ENCODE assay signal across 8 cellular contexts in genomic region chr9:112174965-112175795, GRCh38. TPM values are rescaled to one million over a fixed set of nuclear protein-coding genes. Genes with fewer than 3 reads are reported as not detected.
DNase-seq lines count a peak whose midpoint lies in the region; ATAC-seq and TF ChIP-seq lines count a peak whose summit lies in the region.

SUSD1 (minus strand) TSS chr9:112175297; CDS start chr9:112175235, 62 bp downstream.

- no peaks in the 10 kb centered on the region for H3K9me3 Mint-ChIP-seq in stimulated activated naive B cell treated with anti-CD40 and anti-IgM and Interleukin-4, amounts not matched to agents 10 μg/mL and 1 μg/mL and 100 μg/mL, for 72 hours

- peak within 1 kb of the TSS; percentile 92 for H3K27ac Mint-ChIP-seq in stimulated activated naive B cell treated with anti-CD40 and anti-IgM and Interleukin-4, amounts not matched to agents 10 μg/mL and 1 μg/mL and 100 μg/mL, for 72 hours

- peak within 1 kb of the TSS; percentile 85 to 90 for H3K4me3 Mint-ChIP-seq in stimulated activated naive B cell treated with anti-CD40 and anti-IgM and Interleukin-4, amounts not matched to agents 10 μg/mL and 1 μg/mL and 100 μg/mL, for 72 hours

- peak within 1 kb of the TSS; percentile 44 for H3K27ac ChIP-seq in DND-41 (ENCODE audit: low read length)

- H3K36me3 ChIP-seq in DND-41 (ENCODE audit: insufficient read depth, low read length), result no peaks in the 10 kb centered on the region

- TF ChIP-seq CTCF in DND-41 (IDR thresholded peaks at IDR 0.05; ENCODE audit: borderline replicate concordance, extremely low read depth, low read length, poor library complexity, severe bottlenecking), result no peak

- H3K4me1 Mint-ChIP-seq in stimulated activated naive B cell treated with anti-CD40 and anti-IgM and Interleukin-4, amounts not matched to agents 10 μg/mL and 1 μg/mL and 100 μg/mL, for 72 hours, result peaks cover 29 to 30% of the 10 kb centered on the region in 2 donors

- H3K9me3 ChIP-seq in DND-41 (ENCODE audit: insufficient read depth, low read length, severe bottlenecking), result no peaks in the 10 kb centered on the region

- peak within 1 kb of the TSS; percentile 69 for H2AFZ ChIP-seq in DND-41 (ENCODE audit: low read depth, low read length)

- H4K20me1 ChIP-seq in DND-41 (ENCODE audit: insufficient read depth, low read length), result no peaks in the 10 kb centered on the region

- no peaks in the 10 kb centered on the region for H3K27me3 Mint-ChIP-seq in stimulated activated naive B cell treated with anti-CD40 and anti-IgM and Interleukin-4, amounts not matched to agents 10 μg/mL and 1 μg/mL and 100 μg/mL, for 72 hours

- ATAC-seq in DND-41 (ENCODE audit: insufficient read depth, low read depth) (peak; percentile 64), GM19372 (IDR thresholded peaks at IDR 0.05; ENCODE audit: low read depth, unreplicated experiment) (peak; percentile 50), HG03432 (IDR thresholded peaks at IDR 0.05; ENCODE audit: unreplicated experiment) (peak; percentile 54)
- peak; percentile 66 to 69 for ATAC-seq in stimulated activated naive B cell treated with anti-CD40 and anti-IgM and Interleukin-4, amounts not matched to agents 10 μg/mL and 1 μg/mL and 100 μg/mL, for 72 hours (replicated peaks)

- H3K9ac ChIP-seq in DND-41 (ENCODE audit: low read depth, low read length), result peak within 1 kb of the TSS; percentile 69

- no peaks in the 10 kb centered on the region for H3K79me2 ChIP-seq in DND-41 (ENCODE audit: insufficient read depth, low read length)

- H3K27me3 ChIP-seq in DND-41 (ENCODE audit: insufficient read depth, low read length, poor library complexity), result no peaks in the 10 kb centered on the region

- H3K36me3 Mint-ChIP-seq in stimulated activated naive B cell treated with anti-CD40 and anti-IgM and Interleukin-4, amounts not matched to agents 10 μg/mL and 1 μg/mL and 100 μg/mL, for 72 hours, result peaks cover 3 to 13% of the 10 kb centered on the region in 2 donors

- peaks cover 40% of the 10 kb centered on the region for H3K4me1 ChIP-seq in DND-41 (ENCODE audit: insufficient read depth, low read length)

- peak within 1 kb of the TSS; percentile 67 for H3K4me2 ChIP-seq in DND-41 (ENCODE audit: insufficient read depth, low read length)

- DNase-seq in DND-41, result peak; percentile 49
- DNase-seq in T-helper 1 cell, result peak in 4 of 5 donors; percentile 15 to 48 (median 26)
- DNase-seq in central memory CD4-positive, alpha-beta T cell, result peak; percentile 44
- peak; percentile 82 for DNase-seq in left kidney (ENCODE audit: low read depth, low spot score)
- peak; percentile 23 for DNase-seq in stimulated activated naive B cell treated with anti-CD40 and anti-IgM and Interleukin-4, amounts not matched to agents 10 μg/mL and 1 μg/mL and 100 μg/mL, for 72 hours
- DNase-seq in H4 (ENCODE audit: low spot score), result no peak

- peak within 1 kb of the TSS; percentile 11 to 55; a peak in 3 of 4 replicates for H3K4me3 ChIP-seq in DND-41 (ENCODE audit: low read depth in 1 of 2, low read length in 2 of 2)

RNA-seq across cellular contexts. Expression of gene SUSD1, which starts in this region (rescaled TPM):
- 0.89 and 1.8 TPM in 2 replicates for total RNA-seq in H4 (2014; rRNA removed; shearing (Covaris generic))
